In the genomic region with DNA sequence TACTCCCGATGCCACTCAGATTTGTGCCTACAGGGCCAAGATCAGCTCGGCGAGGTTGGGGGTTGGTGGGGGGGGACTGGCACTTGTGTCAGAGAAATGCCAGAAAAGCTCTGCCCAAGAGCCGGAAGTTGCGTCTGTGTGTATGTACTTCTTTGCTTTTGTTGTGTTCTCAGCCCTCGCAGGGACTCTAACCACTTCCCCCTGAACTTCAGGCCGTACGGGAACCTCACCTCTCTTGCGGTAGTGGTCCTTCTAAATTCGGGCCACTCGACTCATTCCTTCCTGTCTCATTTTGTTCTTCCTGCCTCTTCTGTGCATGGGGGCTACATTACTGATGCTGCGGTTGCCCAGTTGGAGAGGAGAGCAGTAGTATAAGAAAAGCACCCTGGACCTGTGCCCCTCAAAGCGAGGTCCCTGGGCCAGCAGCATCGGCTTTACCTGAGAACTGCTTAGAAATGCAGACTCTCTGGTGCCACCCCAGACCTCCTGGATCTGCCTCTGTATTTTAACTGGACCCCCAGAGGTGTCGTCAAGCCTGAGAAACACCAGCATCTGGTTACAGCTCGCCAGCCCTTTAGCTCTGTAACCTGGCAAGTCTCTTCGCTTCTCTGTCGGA, we compare ENCODE assay signal across 8 cellular contexts.
DNase-seq lines count a peak whose midpoint lies in the region; ATAC-seq and TF ChIP-seq lines count a peak whose summit lies in the region.

No MANE protein-coding gene starts in this region.

- H3K4me2 ChIP-seq in Loucy (ENCODE audit: low read depth, low read length, poor library complexity, severe bottlenecking) (peak overlapping the region; percentile 57), neuronal stem cell (ENCODE audit: insufficient read depth, low read length, poor library complexity, severe bottlenecking) (no peak overlapping the region)

- H3K79me1 ChIP-seq in neuronal stem cell (ENCODE audit: low read depth, low read length), result no peaks in the 10 kb centered on the region

- DNase-seq in Right ventricle myocardium inferior (ENCODE audit: missing footprints) (peak; percentile 64), cardiac septum (ENCODE audit: low spot score) (no peak), NCI-H146 treated with DMSO at 0.1 percent for 48 hours (lab: John Stamatoyannopoulos, UW; ENCODE audit: unreplicated experiment) (no peak), neuronal stem cell (ENCODE audit: low spot score) (no peak), posterior vena cava (ENCODE audit: low spot score) (no peak)
- peak; percentile 19 for DNase-seq in activated T-helper 2 cell treated with anti-CD3 and anti-CD28 coated beads, Interferon-gamma antibody, Interleukin-2, Interleukin-4, amounts not matched to agents 10 μg/mL and 5 μg/mL and 100 μg/mL, durations not matched to agents 14 hours and 24 hours and 36 hours (ENCODE audit: low spot score)
- DNase-seq in stimulated activated CD4-positive, alpha-beta T cell treated with anti-CD3 and anti-CD28 coated beads, TNF-alpha, amount 100 ng/mL, for 24 hours (ENCODE audit: low read depth in 3 of 3), result peak in 2 of 3 experiments; percentile 10 to 14

- H3K14ac ChIP-seq in neuronal stem cell (ENCODE audit: low read length), result no peak overlapping the region

- no peaks in the 10 kb centered on the region for H3K79me2 ChIP-seq in Loucy (ENCODE audit: insufficient read depth, low read length)

- H3K23ac ChIP-seq in neuronal stem cell (ENCODE audit: low read depth, low read length, poor library complexity), result no peak overlapping the region

- no peak overlapping the region for H4K91ac ChIP-seq in neuronal stem cell (ENCODE audit: low read depth, low read length, poor library complexity)

- TF ChIP-seq CTCF in Loucy (conservative IDR thresholded peaks at IDR 0.05; ENCODE audit: low read length), result no peak

- H3K4me3 Mint-ChIP-seq in activated T-helper 2 cell treated with anti-CD3 and anti-CD28 coated beads, Interferon-gamma antibody, Interleukin-2, Interleukin-4, amounts not matched to agents 10 μg/mL and 5 μg/mL and 100 μg/mL, durations not matched to agents 14 hours and 24 hours and 36 hours (ENCODE audit: low read depth), result peak overlapping the region; percentile 21

- H3K9me2 ChIP-seq in Loucy (replicated peaks; ENCODE audit: low read depth, low read length), result no peaks in the 10 kb centered on the region

- no peak overlapping the region for H3K4ac ChIP-seq in neuronal stem cell (ENCODE audit: low read length)

- no peaks in the 10 kb centered on the region; the same call in 1 of the 2 replicates for H3F3A ChIP-seq in Loucy (ENCODE audit: low read depth)

- H2BK15ac ChIP-seq in neuronal stem cell (ENCODE audit: low read length), result no peak overlapping the region

- no peak overlapping the region for H3K18ac ChIP-seq in neuronal stem cell (ENCODE audit: low read length)

- H2BK120ac ChIP-seq in neuronal stem cell (ENCODE audit: low read depth, low read length), result no peak overlapping the region

- H3K36me3 Mint-ChIP-seq in activated T-helper 2 cell treated with anti-CD3 and anti-CD28 coated beads, Interferon-gamma antibody, Interleukin-2, Interleukin-4, amounts not matched to agents 10 μg/mL and 5 μg/mL and 100 μg/mL, durations not matched to agents 14 hours and 24 hours and 36 hours (ENCODE audit: low read depth), result peaks cover 8% of the 10 kb centered on the region

- no peak overlapping the region for H2BK5ac ChIP-seq in neuronal stem cell (ENCODE audit: low read length)

- no peaks in the 10 kb centered on the region for H4K20me1 ChIP-seq in Loucy (ENCODE audit: insufficient read depth, low read length, poor library complexity, severe bottlenecking)

- peaks cover under 1% of the 10 kb centered on the region for H3K27me3 Mint-ChIP-seq in activated T-helper 2 cell treated with anti-CD3 and anti-CD28 coated beads, Interferon-gamma antibody, Interleukin-2, Interleukin-4, amounts not matched to agents 10 μg/mL and 5 μg/mL and 100 μg/mL, durations not matched to agents 14 hours and 24 hours and 36 hours (ENCODE audit: low read depth)

- no peak for ATAC-seq in Right ventricle myocardium inferior

- no peaks in the 10 kb centered on the region for H3K27me3 ChIP-seq in Loucy (ENCODE audit: insufficient read depth, low read length, poor library complexity, severe bottlenecking)
- H3K27me3 ChIP-seq in neuronal stem cell (ENCODE audit: control insufficient read depth in 3 of 3, insufficient read depth in 3 of 3, low read depth in 1 of 3, low read length in 3 of 3), result peaks cover 0 to 1% (median 0%) of the 10 kb centered on the region in 3 experiments

- H2AFZ ChIP-seq in Loucy (ENCODE audit: low read length) (no peak overlapping the region), neuronal stem cell (ENCODE audit: low read length) (no peak overlapping the region)

- WGBS in neuronal stem cell (ENCODE audit: extremely low coverage in 2 of 2, insufficient read length in 2 of 2, insufficient replicate concordance in 1 of 2), 2 donors, result no CpG with 5 or more reads among the region's 18 CpGs

- no peak overlapping the region for H2AK5ac ChIP-seq in neuronal stem cell (ENCODE audit: low read depth, low read length)

- no peak overlapping the region for H4K8ac ChIP-seq in neuronal stem cell (ENCODE audit: low read depth, low read length)

- no peaks in the 10 kb centered on the region for H3K36me3 ChIP-seq in Loucy (ENCODE audit: insufficient read depth, low read length)
- H3K36me3 ChIP-seq in neuronal stem cell (replicated peaks in 1 of 2; ENCODE audit: control insufficient read depth in 2 of 2, insufficient read depth in 2 of 2, low read length in 2 of 2), result no peaks in the 10 kb centered on the region

- no peak overlapping the region for H3K27ac ChIP-seq in neuronal stem cell (replicated peaks; ENCODE audit: low read length)

- H3K9me3 Mint-ChIP-seq in activated T-helper 2 cell treated with anti-CD3 and anti-CD28 coated beads, Interferon-gamma antibody, Interleukin-2, Interleukin-4, amounts not matched to agents 10 μg/mL and 5 μg/mL and 100 μg/mL, durations not matched to agents 14 hours and 24 hours and 36 hours, result peaks cover 7% of the 10 kb centered on the region

- H3K4me1 Mint-ChIP-seq in activated T-helper 2 cell treated with anti-CD3 and anti-CD28 coated beads, Interferon-gamma antibody, Interleukin-2, Interleukin-4, amounts not matched to agents 10 μg/mL and 5 μg/mL and 100 μg/mL, durations not matched to agents 14 hours and 24 hours and 36 hours (ENCODE audit: low read depth), result peaks cover 20% of the 10 kb centered on the region

- peak overlapping the region; percentile 39 for H3K9ac ChIP-seq in Loucy (ENCODE audit: low read depth, low read length, poor library complexity, severe bottlenecking)
- no peak overlapping the region for H3K9ac ChIP-seq in neuronal stem cell (ENCODE audit: low read depth, low read length, poor library complexity)

- H2BK12ac ChIP-seq in neuronal stem cell (ENCODE audit: low read length), result no peak overlapping the region

- H3K27ac Mint-ChIP-seq in activated T-helper 2 cell treated with anti-CD3 and anti-CD28 coated beads, Interferon-gamma antibody, Interleukin-2, Interleukin-4, amounts not matched to agents 10 μg/mL and 5 μg/mL and 100 μg/mL, durations not matched to agents 14 hours and 24 hours and 36 hours, result peak overlapping the region; percentile 76

- peaks cover 42% of the 10 kb centered on the region for H3K4me1 ChIP-seq in Loucy (ENCODE audit: insufficient read depth, low read length, poor library complexity, severe bottlenecking)
- no peaks in the 10 kb centered on the region for H3K4me1 ChIP-seq in neuronal stem cell (ENCODE audit: control insufficient read depth in 2 of 2, insufficient read depth in 1 of 2, low read depth in 1 of 2, low read length in 2 of 2)

- H3K4me3 ChIP-seq in Loucy (ENCODE audit: low read length, poor library complexity, severe bottlenecking) (peak overlapping the region; percentile 39), neuronal stem cell (ENCODE audit: low read length in 2 of 2) (no peak overlapping the region)

- intact Hi-C loops in Right ventricle myocardium inferior (cut with DNase I) (no loop called here), cardiac septum (cut with DNase I) (no loop called here), posterior vena cava (cut with DNase I) (no loop called here)
- intact Hi-C loops in activated T-helper 2 cell treated with anti-CD3 and anti-CD28 coated beads, Interferon-gamma antibody, Interleukin-2, Interleukin-4, amounts not matched to agents 10 μg/mL and 5 μg/mL and 100 μg/mL, durations not matched to agents 14 hours and 24 hours and 36 hours (cut with micrococcal nuclease), result no loop called here

- H3K9me3 ChIP-seq in Loucy (ENCODE audit: insufficient read depth, low read depth, low read length) (no peaks in the 10 kb centered on the region), neuronal stem cell (replicated peaks in 1 of 2; ENCODE audit: control insufficient read depth in 2 of 2, insufficient read depth in 1 of 2, low read depth in 1 of 2, low read length in 2 of 2) (no peaks in the 10 kb centered on the region)

Comparison
In these comparisons a context has a peak if more than half of its experiments do, and no peak if none do; other contexts are left out.
1. DNase-seq: peak in Right ventricle myocardium inferior (single experiment), activated T-helper 2 cell treated with anti-CD3 and anti-CD28 coated beads, Interferon-gamma antibody, Interleukin-2, Interleukin-4, amounts not matched to agents 10 μg/mL and 5 μg/mL and 100 μg/mL, durations not matched to agents 14 hours and 24 hours and 36 hours (single experiment) and stimulated activated CD4-positive, alpha-beta T cell treated with anti-CD3 and anti-CD28 coated beads, TNF-alpha, amount 100 ng/mL, for 24 hours (2 of 3); none in cardiac septum (single experiment), NCI-H146 treated with DMSO at 0.1 percent for 48 hours (single experiment), neuronal stem cell (single experiment) and posterior vena cava (single experiment).